Comparison of ENCODE assay signal across 17 cellular contexts in genomic region chr11:27061078-27061477, GRCh38. TPM values are rescaled to one million over a fixed set of nuclear protein-coding genes. Genes with fewer than 3 reads are reported as not detected.
DNase-seq lines count a peak whose midpoint lies in the region; ATAC-seq and TF ChIP-seq lines count a peak whose summit lies in the region.
"Had no signal": no experiment of that assay in that cellular context is flagged by ENCODE, and none has a peak within 500 bp of the region (broad histone marks: within the 10 kb centered on the region; RNA-seq: fewer than 3 reads in every experiment).

No MANE protein-coding gene starts in this region.

- H3K9ac ChIP-seq in OCI-LY1 (ENCODE audit: low read length), result peak overlapping the region; percentile 43

- no peaks in the 10 kb centered on the region for H4K20me1 ChIP-seq in OCI-LY1 (ENCODE audit: insufficient read depth, low read length)

- H3K9me3 Mint-ChIP-seq in activated naive CD4-positive, alpha-beta T cell treated with anti-CD3 and anti-CD28 coated beads, Interleukin-2, amount 10 ng/mL, durations not matched to agents 7 days and 5 days, result peaks cover 8% of the 10 kb centered on the region

- H3K9me3 ChIP-seq in OCI-LY1 (ENCODE audit: low read length) (no peaks in the 10 kb centered on the region), thoracic aorta (no peaks in the 10 kb centered on the region)
- H3K9me3 ChIP-seq: A549 had no signal

- H3K4me3 Mint-ChIP-seq in activated naive CD4-positive, alpha-beta T cell treated with anti-CD3 and anti-CD28 coated beads, Interleukin-2, amount 10 ng/mL, durations not matched to agents 7 days and 5 days, result no peak overlapping the region
- H3K4me3 Mint-ChIP-seq: CD14-positive monocyte; CD8-positive, alpha-beta T cell had no signal

- no peak for TF ChIP-seq CTCF in OCI-LY1 (IDR thresholded peaks at IDR 0.05; ENCODE audit: low read length)
- no peak for TF ChIP-seq CTCF in coronary artery (IDR thresholded peaks at IDR 0.05)
- TF ChIP-seq CTCF in thoracic aorta (IDR thresholded peaks at IDR 0.05), result no peak

- H3F3A ChIP-seq in OCI-LY1 (ENCODE audit: insufficient read depth, low read length), result no peaks in the 10 kb centered on the region

- no peaks in the 10 kb centered on the region for H3K27me3 Mint-ChIP-seq in activated naive CD4-positive, alpha-beta T cell treated with anti-CD3 and anti-CD28 coated beads, Interleukin-2, amount 10 ng/mL, durations not matched to agents 7 days and 5 days

- H3K36me3 ChIP-seq in OCI-LY1 (ENCODE audit: insufficient read depth, low read length), result peaks cover 58% of the 10 kb centered on the region
- no peaks in the 10 kb centered on the region for H3K36me3 ChIP-seq in thoracic aorta

- H3K27me3 ChIP-seq in OCI-LY1 (ENCODE audit: insufficient read depth, low read length), result no peaks in the 10 kb centered on the region
- no peaks in the 10 kb centered on the region for H3K27me3 ChIP-seq in thoracic aorta (replicated peaks; ENCODE audit: insufficient read depth)

- no peaks in the 10 kb centered on the region for H3K4me1 Mint-ChIP-seq in activated naive CD4-positive, alpha-beta T cell treated with anti-CD3 and anti-CD28 coated beads, Interleukin-2, amount 10 ng/mL, durations not matched to agents 7 days and 5 days
- H3K4me1 Mint-ChIP-seq: CD14-positive monocyte had no signal

- no peak overlapping the region for H3K27ac Mint-ChIP-seq in activated naive CD4-positive, alpha-beta T cell treated with anti-CD3 and anti-CD28 coated beads, Interleukin-2, amount 10 ng/mL, durations not matched to agents 7 days and 5 days
- H3K27ac Mint-ChIP-seq: CD14-positive monocyte; CD8-positive, alpha-beta T cell had no signal

- H3K4me3 ChIP-seq in OCI-LY1 (ENCODE audit: low read depth, low read length, poor library complexity, severe bottlenecking) (no peak overlapping the region), coronary artery (peak overlapping the region; percentile 52), thoracic aorta (peak overlapping the region; percentile 53)
- H3K4me3 ChIP-seq: A549 had no signal

- H3K36me3 Mint-ChIP-seq in activated naive CD4-positive, alpha-beta T cell treated with anti-CD3 and anti-CD28 coated beads, Interleukin-2, amount 10 ng/mL, durations not matched to agents 7 days and 5 days, result no peaks in the 10 kb centered on the region
- H3K36me3 Mint-ChIP-seq: CD14-positive monocyte; CD8-positive, alpha-beta T cell had no signal

- H3K4me1 ChIP-seq in OCI-LY1 (ENCODE audit: insufficient read depth, low read length, severe bottlenecking), result peaks cover 74% of the 10 kb centered on the region
- peaks cover 0 to 18% of the 10 kb centered on the region in 2 donors for H3K4me1 ChIP-seq in thoracic aorta (ENCODE audit: control insufficient read depth in 1 of 2, low read depth in 2 of 2)
- H3K4me1 ChIP-seq: A549 had no signal

- CTCF ChIA-PET in activated naive CD4-positive, alpha-beta T cell treated with anti-CD3 and anti-CD28 coated beads, Interleukin-2, amount 10 ng/mL, durations not matched to agents 7 days and 5 days (lab: Charles Lee), result no interaction called here

- H3K27ac ChIP-seq in OCI-LY1 (ENCODE audit: low read depth, low read length, poor library complexity, severe bottlenecking) (peak overlapping the region; percentile 86), coronary artery (peak overlapping the region; percentile 50 to 58), thoracic aorta (peak overlapping the region; percentile 44 to 62)
- H3K27ac ChIP-seq: A549, HL-60 had no signal

- ATAC-seq in thoracic aorta (ENCODE audit: insufficient number of reproducible peaks, low FRiP score, low read depth) (no peak), HG03280 (IDR thresholded peaks at IDR 0.05; ENCODE audit: unreplicated experiment) (no peak), GM21515 (IDR thresholded peaks at IDR 0.05; ENCODE audit: unreplicated experiment) (no peak)
- ATAC-seq: A549; CD8-positive, alpha-beta T cell had no signal

- DNase-seq in coronary artery (ENCODE audit: low spot score) (no peak), left kidney (ENCODE audit: low read depth, low spot score) (peak; percentile 6), thoracic aorta (ENCODE audit: low spot score) (no peak), GM19238 (ENCODE audit: insufficient read length, low spot score) (no peak)
- no peak for DNase-seq in activated naive CD4-positive, alpha-beta T cell treated with anti-CD3 and anti-CD28 coated beads, Interleukin-2, amount 10 ng/mL, durations not matched to agents 7 days and 5 days
- DNase-seq: CD8-positive, alpha-beta T cell; COR-L47; DMS153; DND-41; GDM1; HCEC 1CT had no signal

- H2AFZ ChIP-seq in OCI-LY1 (ENCODE audit: low read length), result no peak overlapping the region

- peak overlapping the region; percentile 11 for H3K4me2 ChIP-seq in OCI-LY1 (ENCODE audit: low read length)
- H3K4me2 ChIP-seq: A549 had no signal

- no peaks in the 10 kb centered on the region for H3K9me2 ChIP-seq in OCI-LY1 (ENCODE audit: low read depth, low read length)

- no peaks in the 10 kb centered on the region for H3K79me2 ChIP-seq in OCI-LY1 (ENCODE audit: insufficient read depth, low read length)

RNA-seq across cellular contexts. Expression of gene BBOX1, which starts 20.5 kb away (rescaled TPM):
- total RNA-seq in thoracic aorta, result not detected
- total RNA-seq: CD8-positive, alpha-beta T cell had no signal
